1 cellular context compared by ENCODE assay signal in genomic region chr11:67400251-67400941, GRCh38.
TF ChIP-seq lines count a peak whose summit lies in the region.

No MANE protein-coding gene starts in this region.

TF ChIP-seq in HepG2, 621 proteins besides CTCF, POLR2A, EP300 and RAD21:
- TF ChIP-seq ZBTB37 (CRISPR knock-in tag; IDR thresholded peaks at IDR 0.05) = no peak
- 0 out of 2 replicates have a peak, but pooled peaks have one; percentile 2 for TF ChIP-seq ZNF687 (CRISPR knock-in tag; IDR thresholded peaks at IDR 0.05)
TF ChIP-seq in HepG2: peak in this region for 1.
